In genomic region chr3:173547070-173547469, GRCh38 we compare ENCODE assay signal across 22 cellular contexts.
"Had no signal": no experiment of that assay in that cellular context is flagged by ENCODE, and none has a peak within 500 bp of the region (broad histone marks: within the 10 kb centered on the region; RNA-seq: fewer than 3 reads in every experiment).

No MANE protein-coding gene starts in this region.

- FAIRE-seq: pancreas, small intestine, urothelium cell line had no signal

- DNase-seq: nephron progenitor cell; nucleus accumbens; pancreas; retina; right lobe of liver; sigmoid colon; small intestine; stimulated activated CD4-positive, alpha-beta T cell treated with anti-CD3 and anti-CD28 coated beads, Interleukin-15, amount 100 ng/mL, for 24 hours; stimulated activated CD4-positive, alpha-beta T cell treated with anti-CD3 and anti-CD28 coated beads, Interleukin-2, amount 100 ng/mL, for 24 hours; stimulated activated CD4-positive, alpha-beta T cell treated with anti-CD3 and anti-CD28 coated beads, Interleukin-2, amount 100 ng/mL, for 48 hours; stimulated activated CD4-positive, alpha-beta T cell treated with anti-CD3 and anti-CD28 coated beads, Interleukin-4, amount 100 ng/mL, for 24 hours; stimulated activated naive B cell treated with anti-CD40 and anti-IgM and Interleukin-4, amounts not matched to agents 10 μg/mL and 1 μg/mL and 100 μg/mL, for 72 hours; stimulated activated naive CD4-positive, alpha-beta T cell treated with Interleukin-2 at 50 U/mL for 16 hours; stomach; thyroid gland; trophoblast cell; upper lobe of left lung had no signal

- H3K36me3 Mint-ChIP-seq: natural killer cell treated with Interleukin-12 subunit alpha and Interleukin-12 subunit beta and Interleukin-15 and Interleukin-18, amount 100 ng/mL, for 72 hours; stimulated activated effector memory CD8-positive, alpha-beta T cell treated with anti-CD3 and anti-CD28 coated beads, Interleukin-12 subunit alpha, Interleukin-12 subunit beta, amount 100 ng/mL, for 72 hours; stimulated activated naive B cell treated with anti-CD40 and anti-IgM and Interleukin-4, amounts not matched to agents 10 μg/mL and 1 μg/mL and 100 μg/mL, for 72 hours had no signal

- H3K27ac Mint-ChIP-seq: natural killer cell treated with Interleukin-12 subunit alpha and Interleukin-12 subunit beta and Interleukin-15 and Interleukin-18, amount 100 ng/mL, for 72 hours; stimulated activated effector memory CD8-positive, alpha-beta T cell treated with anti-CD3 and anti-CD28 coated beads, Interleukin-12 subunit alpha, Interleukin-12 subunit beta, amount 100 ng/mL, for 72 hours; stimulated activated naive B cell treated with anti-CD40 and anti-IgM and Interleukin-4, amounts not matched to agents 10 μg/mL and 1 μg/mL and 100 μg/mL, for 72 hours; stimulated activated naive CD8-positive, alpha-beta T cell treated with anti-CD3 and anti-CD28 coated beads, Interleukin-15, Interleukin-2, amounts not matched to agents 100 ng/mL and 50 ng/mL, for 24 hours had no signal

- H3K4me1 Mint-ChIP-seq: neural crest cell; stimulated activated effector memory CD8-positive, alpha-beta T cell treated with anti-CD3 and anti-CD28 coated beads, Interleukin-12 subunit alpha, Interleukin-12 subunit beta, amount 100 ng/mL, for 72 hours; stimulated activated naive B cell treated with anti-CD40 and anti-IgM and Interleukin-4, amounts not matched to agents 10 μg/mL and 1 μg/mL and 100 μg/mL, for 72 hours had no signal

- H3K4me3 Mint-ChIP-seq: natural killer cell treated with Interleukin-12 subunit alpha and Interleukin-12 subunit beta and Interleukin-15 and Interleukin-18, amount 100 ng/mL, for 72 hours; nephron progenitor cell; neural crest cell; stimulated activated effector memory CD8-positive, alpha-beta T cell treated with anti-CD3 and anti-CD28 coated beads, Interleukin-12 subunit alpha, Interleukin-12 subunit beta, amount 100 ng/mL, for 72 hours; stimulated activated naive B cell treated with anti-CD40 and anti-IgM and Interleukin-4, amounts not matched to agents 10 μg/mL and 1 μg/mL and 100 μg/mL, for 72 hours; stimulated activated naive CD8-positive, alpha-beta T cell treated with anti-CD3 and anti-CD28 coated beads, Interleukin-15, Interleukin-2, amounts not matched to agents 100 ng/mL and 50 ng/mL, for 24 hours had no signal

- H3K9me3 Mint-ChIP-seq: nephron progenitor cell; neural crest cell; stimulated activated naive B cell treated with anti-CD40 and anti-IgM and Interleukin-4, amounts not matched to agents 10 μg/mL and 1 μg/mL and 100 μg/mL, for 72 hours; stimulated activated naive CD8-positive, alpha-beta T cell treated with anti-CD3 and anti-CD28 coated beads, Interleukin-15, Interleukin-2, amounts not matched to agents 100 ng/mL and 50 ng/mL, for 24 hours had no signal

- ATAC-seq: natural killer cell treated with Interleukin-12 subunit alpha and Interleukin-12 subunit beta and Interleukin-15 and Interleukin-18, amount 100 ng/mL, for 72 hours; pancreas; right lobe of liver; stimulated activated effector memory CD8-positive, alpha-beta T cell treated with anti-CD3 and anti-CD28 coated beads, Interleukin-12 subunit alpha, Interleukin-12 subunit beta, amount 100 ng/mL, for 72 hours; stimulated activated naive B cell treated with anti-CD40 and anti-IgM and Interleukin-4, amounts not matched to agents 10 μg/mL and 1 μg/mL and 100 μg/mL, for 72 hours had no signal

- H3K27me3 Mint-ChIP-seq: natural killer cell treated with Interleukin-12 subunit alpha and Interleukin-12 subunit beta and Interleukin-15 and Interleukin-18, amount 100 ng/mL, for 72 hours; stimulated activated naive B cell treated with anti-CD40 and anti-IgM and Interleukin-4, amounts not matched to agents 10 μg/mL and 1 μg/mL and 100 μg/mL, for 72 hours; stimulated activated naive CD8-positive, alpha-beta T cell treated with anti-CD3 and anti-CD28 coated beads, Interleukin-15, Interleukin-2, amounts not matched to agents 100 ng/mL and 50 ng/mL, for 24 hours had no signal
